In genomic region chr5:91420879-91421278, GRCh38 we compare ENCODE assay signal across 1 cellular context.
TF ChIP-seq lines count a peak whose summit lies in the region.

No MANE protein-coding gene starts in this region.

TF ChIP-seq in HepG2, 621 proteins besides CTCF, POLR2A, EP300 and RAD21 (continued from another document):
- no peak for TF ChIP-seq ZNF280B (CRISPR knock-in tag; IDR thresholded peaks at IDR 0.05; ENCODE audit: borderline replicate concordance)
- no peak for TF ChIP-seq HNRNPK (IDR thresholded peaks at IDR 0.05; ENCODE audit: low read depth, low read length, poor library complexity, severe bottlenecking)
- no peak for TF ChIP-seq ZNF567 (CRISPR knock-in tag; IDR thresholded peaks at IDR 0.05; ENCODE audit: borderline replicate concordance)
- no peak for TF ChIP-seq MLLT10 (CRISPR knock-in tag; IDR thresholded peaks at IDR 0.05)
- no peak for TF ChIP-seq ZNF788 (CRISPR knock-in tag; IDR thresholded peaks at IDR 0.05; ENCODE audit: borderline replicate concordance)
- no peak for TF ChIP-seq ZNF720 (CRISPR knock-in tag; IDR thresholded peaks at IDR 0.05)
- no peak for TF ChIP-seq ZNF672 (CRISPR knock-in tag; IDR thresholded peaks at IDR 0.05)
- no peak for TF ChIP-seq IKZF5 (CRISPR knock-in tag; IDR thresholded peaks at IDR 0.05)
- TF ChIP-seq KLF6 (CRISPR knock-in tag; IDR thresholded peaks at IDR 0.05), result no peak
- TF ChIP-seq TRIM22 (IDR thresholded peaks at IDR 0.05), result no peak
- TF ChIP-seq SYNCRIP (IDR thresholded peaks at IDR 0.05; ENCODE audit: insufficient read depth, low read depth, low read length), result no peak
- no peak for TF ChIP-seq ADNP (CRISPR knock-in tag; IDR thresholded peaks at IDR 0.05)
- TF ChIP-seq RFXAP (CRISPR knock-in tag; IDR thresholded peaks at IDR 0.05; ENCODE audit: borderline replicate concordance), result no peak
